ENCODE assay signal across 17 cellular contexts in the genomic region with DNA sequence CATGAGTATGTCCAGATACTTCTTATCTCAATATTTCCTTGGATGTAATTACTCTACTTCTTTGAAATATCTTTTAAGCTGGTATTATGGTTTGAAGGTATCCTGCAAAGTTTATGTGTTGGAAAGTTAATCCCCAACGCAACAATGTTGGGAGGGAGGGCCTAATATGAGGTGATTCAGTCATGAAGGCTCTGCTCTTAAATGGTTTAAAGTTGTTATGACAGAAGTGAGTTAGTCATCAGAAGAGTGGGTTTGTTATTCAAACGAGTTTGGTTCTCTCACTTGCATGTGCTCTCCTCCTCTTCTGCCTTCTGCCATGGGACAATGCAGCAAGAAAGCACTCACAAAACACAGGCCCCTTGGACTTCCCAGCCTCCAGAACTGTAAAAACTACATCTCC.
DNase-seq lines count a peak whose midpoint lies in the region; ATAC-seq and TF ChIP-seq lines count a peak whose summit lies in the region.
"Had no signal": no experiment of that assay in that cellular context is flagged by ENCODE, and none has a peak within 500 bp of the region (broad histone marks: within the 10 kb centered on the region; RNA-seq: fewer than 3 reads in every experiment).

No MANE protein-coding gene starts in this region.

- H2BK5ac ChIP-seq in H9 (ENCODE audit: insufficient read length, low read length) = no peak overlapping the region

- no peaks in the 10 kb centered on the region for H3K36me3 Mint-ChIP-seq in H9 (ENCODE audit: insufficient read depth in 1 of 3, low read depth in 3 of 3)
- no peaks in the 10 kb centered on the region for H3K36me3 Mint-ChIP-seq in endodermal cell (ENCODE audit: low read depth)

- no peak overlapping the region for H2BK12ac ChIP-seq in H9 (ENCODE audit: insufficient read length, low read depth, low read length)

- H2AFZ ChIP-seq in H9 (ENCODE audit: low read length) = peak overlapping the region; percentile 32

- H3K4me1 Mint-ChIP-seq in H9 = peaks cover 0 to 5% of the 10 kb centered on the region in 2 experiments; a peak in 2 of 4 replicates
- H3K4me1 Mint-ChIP-seq in endodermal cell = no peaks in the 10 kb centered on the region
- H3K4me1 Mint-ChIP-seq: memory B cell, nephron had no signal

- WGBS in H9 (ENCODE audit: extremely low coverage, insufficient read length, low lambda C conversion rate) = no CpG with 5 or more reads among the region's 2 CpGs
- 81% methylated on average over 2 of the region's 2 CpGs; no CpG with 5 or more reads in 1 of the 2 experiments for WGBS in endodermal cell (ENCODE audit: insufficient coverage in 1 of 2, insufficient read length in 1 of 2), 2 experiments
- 41 to 65% (median 56%) methylated on average over 2 of the region's 2 CpGs for WGBS in ovary, 3 donors

- H3K56ac ChIP-seq in H9 (ENCODE audit: insufficient read length, low read depth, low read length) = no peak overlapping the region

- DNase-seq in A172 (ENCODE audit: low spot score) (peak; percentile 24), H9 (no peak), amniotic epithelial cell (ENCODE audit: low read depth) (peak; percentile 93), fibroblast of the aortic adventitia (ENCODE audit: low read depth) (peak; percentile 28), endodermal cell (no peak), ovary (no peak), NCI-H345 treated with DMSO at 0.1 percent for 48 hours (lab: John Stamatoyannopoulos, UW; ENCODE audit: unreplicated experiment) (no peak)
- DNase-seq: activated CD8-positive, alpha-beta T cell treated with anti-CD3 and anti-CD28 coated beads, Interleukin-2, amount 10 ng/mL, durations not matched to agents 7 days and 5 days; activated T-cell treated with anti-CD3 and anti-CD28 coated beads, Interleukin-2, amount 50 U/mL, for 72 hours; NCI-H82 had no signal

- H3K4me3 Mint-ChIP-seq in H9 (no peak overlapping the region), endodermal cell (no peak overlapping the region)
- H3K4me3 Mint-ChIP-seq: activated CD8-positive, alpha-beta T cell treated with anti-CD3 and anti-CD28 coated beads, Interleukin-2, amount 10 ng/mL, durations not matched to agents 7 days and 5 days; activated T-cell treated with anti-CD3 and anti-CD28 coated beads, Interleukin-2, amount 50 U/mL, for 72 hours; memory B cell; nephron had no signal

- no peak for ATAC-seq in GM21526 (IDR thresholded peaks at IDR 0.05; ENCODE audit: low FRiP score, unreplicated experiment)
- ATAC-seq: activated CD8-positive, alpha-beta T cell treated with anti-CD3 and anti-CD28 coated beads, Interleukin-2, amount 10 ng/mL, durations not matched to agents 7 days and 5 days; activated T-cell treated with anti-CD3 and anti-CD28 coated beads, Interleukin-2, amount 50 U/mL, for 72 hours; HCT116; HepG2; Panc1 had no signal

- intact Hi-C loops in ovary (cut with DNase I) = no loop called here

- no peak overlapping the region for H2BK20ac ChIP-seq in H9 (ENCODE audit: low read depth, low read length, poor library complexity, severe bottlenecking)

- H3K27ac ChIP-seq in H9 (ENCODE audit: insufficient read length, low read depth, low read length) (no peak overlapping the region), endodermal cell (ENCODE audit: low read depth, low read length) (no peak overlapping the region), ovary (no peak overlapping the region)
- H3K27ac ChIP-seq: vagina had no signal

- no peaks in the 10 kb centered on the region for H3K27me3 Mint-ChIP-seq in H9 (ENCODE audit: low read depth)
- no peaks in the 10 kb centered on the region for H3K27me3 Mint-ChIP-seq in endodermal cell (ENCODE audit: insufficient read depth)
- H3K27me3 Mint-ChIP-seq: memory B cell had no signal

- H2AK5ac ChIP-seq in H9 (ENCODE audit: insufficient read length, low read length) = no peak overlapping the region

- H4K20me1 ChIP-seq in H9 (ENCODE audit: control insufficient read depth, insufficient read depth, insufficient read length) = no peaks in the 10 kb centered on the region

- H3K4ac ChIP-seq in H9 (ENCODE audit: low read depth, low read length) = no peak overlapping the region

- no peak overlapping the region for H3K23ac ChIP-seq in H9 (ENCODE audit: insufficient read length, low read depth, low read length)

- no peak overlapping the region for H4K8ac ChIP-seq in H9 (replicated peaks; ENCODE audit: insufficient read length, low read depth, low read length)

- H3K4me2 ChIP-seq in H9 (ENCODE audit: insufficient read depth, insufficient read length, low read length) = no peak overlapping the region

- TF ChIP-seq EP300 in ovary (IDR thresholded peaks at IDR 0.05) = no peak

- H3K9ac ChIP-seq in H9 (ENCODE audit: extremely low read depth, insufficient read length, low read length) (no peak overlapping the region), endodermal cell (ENCODE audit: extremely low read depth, low read length, poor library complexity, severe bottlenecking) (no peak overlapping the region)

- no peak overlapping the region for H3K18ac ChIP-seq in H9 (ENCODE audit: insufficient read length, low read depth, low read length)

- H3K79me1 ChIP-seq in H9 (ENCODE audit: insufficient read depth, low read depth, low read length, poor library complexity, severe bottlenecking) = no peaks in the 10 kb centered on the region

- H4K5ac ChIP-seq in H9 (ENCODE audit: insufficient read length, low read depth, low read length) = no peak overlapping the region

- H3K79me2 ChIP-seq in H9 (ENCODE audit: insufficient read depth, low read length) = no peaks in the 10 kb centered on the region

- H3K14ac ChIP-seq in H9 (ENCODE audit: insufficient read depth, low read length) = no peak overlapping the region

- H3K27ac Mint-ChIP-seq in H9 = no peak overlapping the region; a peak in 1 of 7 replicates
- H3K27ac Mint-ChIP-seq in endodermal cell = no peak overlapping the region
- H3K27ac Mint-ChIP-seq: activated CD8-positive, alpha-beta T cell treated with anti-CD3 and anti-CD28 coated beads, Interleukin-2, amount 10 ng/mL, durations not matched to agents 7 days and 5 days; activated T-cell treated with anti-CD3 and anti-CD28 coated beads, Interleukin-2, amount 50 U/mL, for 72 hours; memory B cell; nephron had no signal

- TF ChIP-seq CTCF in H9 (conservative IDR thresholded peaks at IDR 0.05) = no peak
- no peak for TF ChIP-seq CTCF in fibroblast of the aortic adventitia (IDR thresholded peaks at IDR 0.05; ENCODE audit: insufficient read depth, low read length)
- TF ChIP-seq CTCF in endodermal cell (conservative IDR thresholded peaks at IDR 0.05) = no peak
- TF ChIP-seq CTCF in ovary (IDR thresholded peaks at IDR 0.05) = no peak

- no peak for TF ChIP-seq POLR2A in ovary (IDR thresholded peaks at IDR 0.05)

- H3K4me3 ChIP-seq in fibroblast of the aortic adventitia (ENCODE audit: low read depth, low read length) (no peak overlapping the region), endodermal cell (ENCODE audit: low read length) (no peak overlapping the region), ovary (no peak overlapping the region)
- H3K4me3 ChIP-seq: vagina had no signal

- H3K36me3 ChIP-seq in endodermal cell (ENCODE audit: control insufficient read depth, insufficient read depth, low read length) (no peaks in the 10 kb centered on the region), ovary (no peaks in the 10 kb centered on the region)
- H3K36me3 ChIP-seq: vagina had no signal

- no peak overlapping the region for H3T11ph ChIP-seq in H9 (ENCODE audit: low read length)

- H3K23me2 ChIP-seq in H9 (ENCODE audit: insufficient read length, low read depth, low read length, poor library complexity, severe bottlenecking) = no peaks in the 10 kb centered on the region

- H3K4me1 ChIP-seq in H9 (ENCODE audit: insufficient read depth, low read length) = no peaks in the 10 kb centered on the region
- no peaks in the 10 kb centered on the region for H3K4me1 ChIP-seq in endodermal cell (ENCODE audit: control insufficient read depth, insufficient read depth, low read length)
- H3K4me1 ChIP-seq in ovary (ENCODE audit: insufficient read depth) = no peaks in the 10 kb centered on the region
- H3K4me1 ChIP-seq: vagina had no signal

- H3K27me3 ChIP-seq in H9 (ENCODE audit: insufficient read depth, low read length) (no peaks in the 10 kb centered on the region), endodermal cell (ENCODE audit: control insufficient read depth, insufficient read depth, low read length, poor library complexity, severe bottlenecking) (no peaks in the 10 kb centered on the region), ovary (no peaks in the 10 kb centered on the region)
- H3K27me3 ChIP-seq: vagina had no signal

- H3K9me3 ChIP-seq in H9 (ENCODE audit: control insufficient read depth, low read depth, low read length) (no peaks in the 10 kb centered on the region), endodermal cell (ENCODE audit: control insufficient read depth, low read length) (no peaks in the 10 kb centered on the region), ovary (no peaks in the 10 kb centered on the region)
- H3K9me3 ChIP-seq: vagina had no signal

- H3K9me3 Mint-ChIP-seq in H9 (no peaks in the 10 kb centered on the region), endodermal cell (no peaks in the 10 kb centered on the region)

- H4K91ac ChIP-seq in H9 (ENCODE audit: insufficient read length, low read depth, low read length) = no peak overlapping the region

- no peak overlapping the region for H2BK120ac ChIP-seq in H9 (ENCODE audit: low read depth, low read length, poor library complexity, severe bottlenecking)

- no peak overlapping the region for H2BK15ac ChIP-seq in H9 (ENCODE audit: low read depth, low read length)

Comparison
In these comparisons a context has a peak if more than half of its experiments do, and no peak if none do; other contexts are left out.
1. DNase-seq: peak in A172 (single experiment), amniotic epithelial cell (single experiment) and fibroblast of the aortic adventitia (single experiment); none in H9 (single experiment), endodermal cell (single experiment), ovary (0 of 5) and NCI-H345 treated with DMSO at 0.1 percent for 48 hours (single experiment).